8 cellular contexts compared by ENCODE assay signal in genomic region chr19:43700368-43701015, GRCh38. TPM values are rescaled to one million over a fixed set of nuclear protein-coding genes. Genes with fewer than 3 reads are reported as not detected.
DNase-seq lines count a peak whose midpoint lies in the region; ATAC-seq and TF ChIP-seq lines count a peak whose summit lies in the region.

No MANE protein-coding gene starts in this region.

- no peaks in the 10 kb centered on the region for H3K27me3 ChIP-seq in MM.1S (replicated peaks; ENCODE audit: insufficient read depth, low read length)
- no peaks in the 10 kb centered on the region for H3K27me3 ChIP-seq in thoracic aorta (replicated peaks; ENCODE audit: insufficient read depth)

- peak overlapping the region; percentile 92; the same call in 1 of the 2 replicates for H3K4me2 ChIP-seq in MM.1S (ENCODE audit: low read depth, low read length)

- DNase-seq in Ammon's horn (ENCODE audit: low spot score) (peak; percentile 75), MM.1S (peak; percentile 14), amygdala (lab: John Stamatoyannopoulos, UW) (peak in 32 of 56 donors; percentile 1 to 52 (median 15)), left lobe of liver (ENCODE audit: low spot score) (peak; percentile 49), thoracic aorta (ENCODE audit: low spot score) (no peak), NCI-H69 (lab: John Stamatoyannopoulos, UW) (no peak), NCI-H526 (lab: John Stamatoyannopoulos, UW) (no peak)

- peaks cover 14% of the 10 kb centered on the region for H3F3A ChIP-seq in MM.1S (ENCODE audit: insufficient read depth, low read length)

- H3K4me1 ChIP-seq in MM.1S (ENCODE audit: low read length), result peaks cover 9% of the 10 kb centered on the region; the same call in 1 of the 2 replicates
- H3K4me1 ChIP-seq in thoracic aorta (ENCODE audit: control insufficient read depth in 1 of 2, low read depth in 2 of 2), result peaks cover 0 to 15% of the 10 kb centered on the region in 2 donors

- H4K20me1 ChIP-seq in MM.1S (ENCODE audit: insufficient read depth, low read length), result no peaks in the 10 kb centered on the region

- ATAC-seq in left lobe of liver (peak; percentile 55), thoracic aorta (ENCODE audit: insufficient number of reproducible peaks, low FRiP score, low read depth) (no peak), GM19351 (IDR thresholded peaks at IDR 0.05; ENCODE audit: unreplicated experiment) (no peak)

- H3K4me3 ChIP-seq in MM.1S (ENCODE audit: low read length), result peak overlapping the region; percentile 69
- H3K4me3 ChIP-seq in thoracic aorta, result peak overlapping the region; percentile 59

- H3K27ac ChIP-seq in MM.1S (ENCODE audit: low read length) (peak overlapping the region; percentile 67; the same call in 1 of the 2 replicates), thoracic aorta (peak overlapping the region in 1 of 2 donors; percentile 61)

- H3K36me3 ChIP-seq in MM.1S (replicated peaks; ENCODE audit: insufficient read depth, low read length) (no peaks in the 10 kb centered on the region), thoracic aorta (no peaks in the 10 kb centered on the region)

- no peaks in the 10 kb centered on the region for H3K9me3 ChIP-seq in MM.1S (replicated peaks; ENCODE audit: insufficient read depth, low read length)
- H3K9me3 ChIP-seq in thoracic aorta, result peaks cover 6% of the 10 kb centered on the region

- H3K9me2 ChIP-seq in MM.1S (replicated peaks; ENCODE audit: insufficient read depth, low read length), result no peaks in the 10 kb centered on the region

- TF ChIP-seq CTCF in MM.1S (IDR thresholded peaks at IDR 0.05; ENCODE audit: low read length) (no peak), thoracic aorta (IDR thresholded peaks at IDR 0.05) (no peak)

- no peaks in the 10 kb centered on the region for H3K79me2 ChIP-seq in MM.1S (ENCODE audit: low read length)

- no peak overlapping the region; the same call in 1 of the 2 replicates for H3K9ac ChIP-seq in MM.1S (ENCODE audit: low read length)

- H2AFZ ChIP-seq in MM.1S (ENCODE audit: low read length), result peak overlapping the region; percentile 96

RNA-seq across cellular contexts. Expression of gene IRGC, which starts 15.4 kb away (rescaled TPM):
- total RNA-seq in left lobe of liver (not detected), thoracic aorta (not detected)

RNA-seq across cellular contexts. Expression of gene PLAUR, which starts 30.5 kb away (rescaled TPM):
- total RNA-seq in left lobe of liver (3.4 TPM), thoracic aorta (10 to 100 TPM; 48.5 to 82.5 TPM)

RNA-seq across cellular contexts. Expression of gene SMG9, which starts 54.3 kb away (rescaled TPM):
- total RNA-seq in left lobe of liver, result 13.2 TPM
- 10 to 100 TPM; 18.3 to 49.1 TPM for total RNA-seq in thoracic aorta

Comparison
In these comparisons a context has a peak if more than half of its experiments do, and no peak if none do; other contexts are left out.
1. DNase-seq: peak in Ammon's horn (single experiment), MM.1S (single experiment), amygdala (32 of 56) and left lobe of liver (single experiment); none in thoracic aorta (single experiment), NCI-H69 (single experiment) and NCI-H526 (0 of 2).
2. RNA of gene PLAUR, which starts 30.5 kb away (total RNA-seq): 48.5 to 82.5 TPM in thoracic aorta; 3.4 TPM in left lobe of liver (single experiment); every median in the first group is over 10 times any median in the second.